Comparison of ENCODE assay signal across 1 cellular context in genomic region chr15:63524316-63525015, GRCh38.
TF ChIP-seq lines count a peak whose summit lies in the region.

No MANE protein-coding gene starts in this region.

TF ChIP-seq in IMR-90, 13 proteins besides CTCF, POLR2A, EP300 and RAD21:
- TF ChIP-seq BHLHE40 (IDR thresholded peaks at IDR 0.05; ENCODE audit: low read depth, low read length): no peak
- TF ChIP-seq CEBPB (IDR thresholded peaks at IDR 0.05; ENCODE audit: low read depth, low read length): peak; percentile 39; the same call in 1 of the 2 replicates
